9 cellular contexts compared by ENCODE assay signal in the genomic region with DNA sequence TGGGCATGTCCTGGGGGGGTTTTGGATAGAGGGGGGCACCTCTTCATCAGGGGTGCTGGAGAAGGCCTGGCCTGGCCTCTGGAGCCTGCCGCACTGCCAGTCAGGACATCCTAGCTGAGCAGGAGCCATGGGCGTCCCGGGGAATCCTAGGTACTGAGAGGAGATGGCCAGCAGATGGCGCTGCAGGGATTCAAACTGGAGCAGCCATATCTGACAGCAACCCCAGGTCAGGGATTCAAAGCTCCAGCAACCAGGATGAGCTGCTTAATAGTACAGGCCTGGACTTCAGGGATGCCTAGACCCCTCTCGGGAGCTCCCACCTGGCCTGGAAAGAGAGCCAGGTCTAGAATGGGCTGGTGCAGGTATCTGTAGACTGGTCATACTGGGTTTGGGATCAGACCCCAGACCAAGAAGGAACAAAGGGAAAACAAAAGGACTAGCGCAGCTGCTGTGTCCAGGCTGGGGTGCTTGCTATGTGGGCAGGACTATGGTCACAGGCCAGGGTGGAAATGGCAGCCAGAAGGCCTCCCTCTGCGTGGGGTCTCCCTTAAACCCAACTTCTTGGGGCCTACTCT.
DNase-seq lines count a peak whose midpoint lies in the region; ATAC-seq and TF ChIP-seq lines count a peak whose summit lies in the region.
"Had no signal": no experiment of that assay in that cellular context is flagged by ENCODE, and none has a peak within 500 bp of the region (broad histone marks: within the 10 kb centered on the region; RNA-seq: fewer than 3 reads in every experiment).

No MANE protein-coding gene starts in this region.

- DNase-seq in AG08396 (ENCODE audit: low spot score) = peak; percentile 6
- DNase-seq in GM12865 (ENCODE audit: low read depth) = peak; percentile 34
- DNase-seq in NCI-H2029 treated with DMSO at 0.1 percent for 48 hours (lab: John Stamatoyannopoulos, UW) = peak; percentile 18
- peak; percentile 64 for DNase-seq in activated CD8-positive, alpha-beta T cell treated with anti-CD3 and anti-CD28 coated beads for 36 hours
- peak; percentile 78 for DNase-seq in inferior parietal cortex (ENCODE audit: extremely low spot score)
- peak; percentile 17 to 57 for DNase-seq in stimulated activated CD4-positive, alpha-beta T cell treated with anti-CD3 and anti-CD28 coated beads, Interleukin-2, amount 100 ng/mL, for 24 hours
- no peak for DNase-seq in T1000 (lab: John Stamatoyannopoulos, UW)
- no peak for DNase-seq in dedifferentiated amniotic fluid mesenchymal stem cell (ENCODE audit: extremely low spot score)

- POLR2A ChIA-PET in activated CD8-positive, alpha-beta T cell treated with anti-CD3 and anti-CD28 coated beads for 36 hours (lab: Charles Lee) = interaction anchor here (0.6 kb wide), 1 partner anchor 33 kb away, joined by 3 read pairs; no protein-coding TSS in a partner anchor

- no peak for ATAC-seq in activated CD8-positive, alpha-beta T cell treated with anti-CD3 and anti-CD28 coated beads for 36 hours

- TF ChIP-seq CTCF in GM12865 (IDR thresholded peaks at IDR 0.05; ENCODE audit: insufficient read depth, low read depth, low read length, missing control alignments) = peak; percentile 52
- TF ChIP-seq CTCF in activated CD8-positive, alpha-beta T cell treated with anti-CD3 and anti-CD28 coated beads for 36 hours (IDR thresholded peaks at IDR 0.05) = peak; percentile 51

- no peaks in the 10 kb centered on the region for H3K36me3 Mint-ChIP-seq in activated CD8-positive, alpha-beta T cell treated with anti-CD3 and anti-CD28 coated beads for 36 hours (ENCODE audit: low read depth)

- CTCF ChIA-PET in activated CD8-positive, alpha-beta T cell treated with anti-CD3 and anti-CD28 coated beads for 36 hours (lab: Charles Lee) = interaction anchor here (0.6 to 1.0 kb wide), 4 partner anchors 13 to 563 kb away, joined by 3 read pairs; no protein-coding TSS in a partner anchor

- intact Hi-C loops in activated CD8-positive, alpha-beta T cell treated with anti-CD3 and anti-CD28 coated beads for 36 hours (cut with micrococcal nuclease) = no loop called here

- H3K4me1 Mint-ChIP-seq in activated CD8-positive, alpha-beta T cell treated with anti-CD3 and anti-CD28 coated beads for 36 hours (ENCODE audit: low read depth) = no peaks in the 10 kb centered on the region

- H3K9me3 Mint-ChIP-seq in activated CD8-positive, alpha-beta T cell treated with anti-CD3 and anti-CD28 coated beads for 36 hours = peaks cover 16% of the 10 kb centered on the region
- H3K9me3 Mint-ChIP-seq: dendritic cell treated with granulocyte-macrophage colony-stimulating factor and Interleukin-4, amounts not matched to agents 40 ng/mL and 50 ng/mL, for 4 days had no signal

- H3K27me3 Mint-ChIP-seq in activated CD8-positive, alpha-beta T cell treated with anti-CD3 and anti-CD28 coated beads for 36 hours = peaks cover 2% of the 10 kb centered on the region
- H3K27me3 Mint-ChIP-seq: dendritic cell treated with granulocyte-macrophage colony-stimulating factor and Interleukin-4, amounts not matched to agents 40 ng/mL and 50 ng/mL, for 4 days had no signal

- no peak overlapping the region for H3K4me3 ChIP-seq in GM12865 (ENCODE audit: low read depth, low read length)

- no peak overlapping the region for H3K4me3 Mint-ChIP-seq in activated CD8-positive, alpha-beta T cell treated with anti-CD3 and anti-CD28 coated beads for 36 hours
- H3K4me3 Mint-ChIP-seq: dendritic cell treated with granulocyte-macrophage colony-stimulating factor and Interleukin-4, amounts not matched to agents 40 ng/mL and 50 ng/mL, for 4 days had no signal

- no peak overlapping the region for H3K27ac Mint-ChIP-seq in activated CD8-positive, alpha-beta T cell treated with anti-CD3 and anti-CD28 coated beads for 36 hours
- H3K27ac Mint-ChIP-seq: dendritic cell treated with granulocyte-macrophage colony-stimulating factor and Interleukin-4, amounts not matched to agents 40 ng/mL and 50 ng/mL, for 4 days had no signal

Comparison
In these comparisons a context has a peak if more than half of its experiments do, and no peak if none do; other contexts are left out.
1. DNase-seq: peak in AG08396 (single experiment), GM12865 (single experiment), NCI-H2029 treated with DMSO at 0.1 percent for 48 hours (single experiment), activated CD8-positive, alpha-beta T cell treated with anti-CD3 and anti-CD28 coated beads for 36 hours (single experiment), inferior parietal cortex (single experiment) and stimulated activated CD4-positive, alpha-beta T cell treated with anti-CD3 and anti-CD28 coated beads, Interleukin-2, amount 100 ng/mL, for 24 hours (2 of 2); none in T1000 (single experiment) and dedifferentiated amniotic fluid mesenchymal stem cell (single experiment).